Comparison of ENCODE assay signal across 8 cellular contexts in the genomic region with DNA sequence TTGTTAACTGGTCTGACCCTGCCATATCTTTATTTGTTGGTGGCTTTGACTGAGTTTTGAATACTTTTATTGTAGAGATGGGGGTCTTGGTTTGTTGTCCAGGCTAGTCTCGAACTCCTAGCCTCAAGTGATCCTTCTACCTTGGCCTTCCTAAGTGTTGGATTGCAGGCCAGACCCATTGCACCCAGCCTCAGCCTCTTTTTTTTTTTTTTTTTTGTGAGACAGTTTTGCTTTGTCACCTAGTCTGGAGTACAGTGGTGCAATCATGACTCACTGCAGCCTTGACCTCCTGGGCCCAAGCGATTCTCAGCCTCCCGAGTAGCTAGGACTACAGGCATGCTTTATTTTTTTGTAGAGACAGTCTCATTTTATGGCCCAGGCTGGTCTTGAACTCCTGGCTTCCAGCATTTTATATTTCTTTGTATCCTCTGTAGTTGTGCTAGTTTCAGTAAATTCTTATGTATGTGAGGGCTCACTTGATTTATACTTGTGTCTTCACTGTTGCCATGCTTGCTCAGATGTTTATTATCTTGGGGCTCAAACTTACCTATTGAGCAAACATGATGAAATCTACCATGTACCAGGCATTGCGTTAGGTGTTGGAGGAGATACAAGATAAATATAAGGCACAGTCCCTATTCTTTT. TPM values are rescaled to one million over a fixed set of nuclear protein-coding genes. Genes with fewer than 3 reads are reported as not detected.
DNase-seq lines count a peak whose midpoint lies in the region; ATAC-seq and TF ChIP-seq lines count a peak whose summit lies in the region.

No MANE protein-coding gene starts in this region.

- CTCF ChIA-PET in naive thymus-derived CD4-positive, alpha-beta T cell (lab: Charles Lee), result no interaction called here

- peaks cover 40% of the 10 kb centered on the region for H3K4me1 ChIP-seq in BLaER1
- H3K4me1 ChIP-seq in naive thymus-derived CD4-positive, alpha-beta T cell (ENCODE audit: control insufficient read depth in 2 of 2, insufficient read depth in 2 of 2, low read length in 2 of 2), result peaks cover 10 to 11% of the 10 kb centered on the region in 2 donors

- H3K4me2 ChIP-seq in BLaER1, result 0 out of 2 replicates have a peak overlapping the region, but pooled peaks have one; percentile 2

- H3K9ac ChIP-seq in BLaER1, result no peak overlapping the region

- peaks cover 75% of the 10 kb centered on the region for H3K36me3 ChIP-seq in BLaER1
- peaks cover 0 to 4% (median 0%) of the 10 kb centered on the region in 3 experiments for H3K36me3 ChIP-seq in naive thymus-derived CD4-positive, alpha-beta T cell (ENCODE audit: control insufficient read depth in 2 of 3, insufficient read depth in 3 of 3, low read length in 3 of 3)

- H3K27ac Mint-ChIP-seq in chondrocyte (ENCODE audit: unreplicated experiment), result peak overlapping the region; percentile 96
- peak overlapping the region in 3 of 9 donors; percentile 46 to 59 (median 58) for H3K27ac Mint-ChIP-seq in naive thymus-derived CD4-positive, alpha-beta T cell

- H3K36me3 Mint-ChIP-seq in chondrocyte (ENCODE audit: low read depth), result peaks cover 1% of the 10 kb centered on the region
- H3K36me3 Mint-ChIP-seq in naive thymus-derived CD4-positive, alpha-beta T cell, result peaks cover 0 to 25% (median 12%) of the 10 kb centered on the region in 5 donors

- H3K4me3 ChIP-seq in BLaER1, result no peak overlapping the region
- H3K4me3 ChIP-seq in naive thymus-derived CD4-positive, alpha-beta T cell (ENCODE audit: low read length), result no peak overlapping the region

- peak; percentile 71 for ATAC-seq in naive thymus-derived CD4-positive, alpha-beta T cell
- no peak for ATAC-seq in HG03432 (IDR thresholded peaks at IDR 0.05; ENCODE audit: unreplicated experiment)

- H3K27ac ChIP-seq in BLaER1, result no peak overlapping the region
- H3K27ac ChIP-seq in naive thymus-derived CD4-positive, alpha-beta T cell (ENCODE audit: low read depth, low read length), result no peak overlapping the region

- POLR2A ChIA-PET in naive thymus-derived CD4-positive, alpha-beta T cell (lab: Charles Lee), result interaction anchor here (0.6 kb wide), 1 partner anchor 1304 kb away, joined by 5 read pairs; no protein-coding TSS in a partner anchor

- DNase-seq in MV-4-11 (lab: John Stamatoyannopoulos, UW) (peak; percentile 86), chondrocyte (ENCODE audit: low spot score) (no peak), occipital lobe (lab: John Stamatoyannopoulos, UW) (no peak), SHP77 (lab: John Stamatoyannopoulos, UW) (no peak), NCI-H510A (lab: John Stamatoyannopoulos, UW) (no peak)
- DNase-seq in naive thymus-derived CD4-positive, alpha-beta T cell, result no peak

- intact Hi-C loops in naive thymus-derived CD4-positive, alpha-beta T cell (cut with micrococcal nuclease), result no loop called here

- H3K4me3 Mint-ChIP-seq in chondrocyte (ENCODE audit: unreplicated experiment), result no peak overlapping the region
- H3K4me3 Mint-ChIP-seq in naive thymus-derived CD4-positive, alpha-beta T cell, result peak overlapping the region in 4 of 10 donors; percentile 1 to 51 (median 2)

- H4K20me1 ChIP-seq in BLaER1, result peaks cover 97% of the 10 kb centered on the region

- H3K9me3 ChIP-seq in BLaER1, result peaks cover 20% of the 10 kb centered on the region
- H3K9me3 ChIP-seq in naive thymus-derived CD4-positive, alpha-beta T cell (ENCODE audit: control insufficient read depth in 2 of 3, low read length in 3 of 3), result no peaks in the 10 kb centered on the region

- no peaks in the 10 kb centered on the region for H3K9me3 Mint-ChIP-seq in chondrocyte (ENCODE audit: low read depth)
- peaks cover 0 to 2% (median 0%) of the 10 kb centered on the region in 11 donors for H3K9me3 Mint-ChIP-seq in naive thymus-derived CD4-positive, alpha-beta T cell

- no peak for TF ChIP-seq CTCF in chondrocyte (IDR thresholded peaks at IDR 0.05)

- H3K4me1 Mint-ChIP-seq in chondrocyte (ENCODE audit: low read depth), result peaks cover 57% of the 10 kb centered on the region
- H3K4me1 Mint-ChIP-seq in naive thymus-derived CD4-positive, alpha-beta T cell, result peaks cover 36 to 70% (median 49%) of the 10 kb centered on the region in 7 donors

- H3K27me3 ChIP-seq in BLaER1, result no peaks in the 10 kb centered on the region
- H3K27me3 ChIP-seq in naive thymus-derived CD4-positive, alpha-beta T cell (ENCODE audit: control insufficient read depth in 2 of 2, insufficient read depth in 2 of 2, low read length in 2 of 2), result no peaks in the 10 kb centered on the region

- no peaks in the 10 kb centered on the region for H3K27me3 Mint-ChIP-seq in chondrocyte (ENCODE audit: low read depth)
- H3K27me3 Mint-ChIP-seq in naive thymus-derived CD4-positive, alpha-beta T cell, result no peaks in the 10 kb centered on the region

RNA-seq across cellular contexts. Expression of a gene that starts 24.1 kb away (rescaled TPM):
- total RNA-seq in chondrocyte (88.7 to 106 TPM (median 106 TPM) in 3 replicates), occipital lobe (80.6 TPM)
- total RNA-seq in naive thymus-derived CD4-positive, alpha-beta T cell, result 100 to 1,000 TPM in 3 of 5 experiments, 10 to 100 TPM in 2; 62.1 to 138 (median 122) TPM
- polyA plus RNA-seq in naive thymus-derived CD4-positive, alpha-beta T cell, result 100 to 1,000 TPM in 1 of 2 donors, 10 to 100 TPM in 1; 99.7 to 112 TPM

RNA-seq across cellular contexts. Expression of a gene that starts 57.8 kb away (rescaled TPM):
- total RNA-seq in chondrocyte (9.4 to 15.0 TPM (median 10.8 TPM) in 3 replicates), occipital lobe (3.0 TPM)
- total RNA-seq in naive thymus-derived CD4-positive, alpha-beta T cell, result 10 to 100 TPM in 1 of 5 experiments, 1 to 10 TPM in 4; 2.7 to 21.7 (median 3.1) TPM
- under 1 TPM; 0.17 to 0.37 TPM for polyA plus RNA-seq in naive thymus-derived CD4-positive, alpha-beta T cell
